In genomic region chr11:68659158-68659921, GRCh38 we compare ENCODE assay signal across 8 cellular contexts. TPM values are rescaled to one million over a fixed set of nuclear protein-coding genes. Genes with fewer than 3 reads are reported as not detected.
DNase-seq lines count a peak whose midpoint lies in the region; ATAC-seq lines count a peak whose summit lies in the region.

No MANE protein-coding gene starts in this region.

- H3K36me3 Mint-ChIP-seq in activated naive CD4-positive, alpha-beta T cell treated with anti-CD3 and anti-CD28 coated beads, Interleukin-2, amount 10 ng/mL, durations not matched to agents 7 days and 5 days, result no peaks in the 10 kb centered on the region

- H3K36me3 ChIP-seq in skeletal muscle tissue (ENCODE audit: control insufficient read depth in 3 of 3, insufficient read depth in 3 of 3, low read length in 3 of 3), result no peaks in the 10 kb centered on the region

- H3K27ac ChIP-seq in skeletal muscle tissue (ENCODE audit: low read depth, low read length), result peak overlapping the region; percentile 56

- ATAC-seq in GM19395 (IDR thresholded peaks at IDR 0.05; ENCODE audit: unreplicated experiment), result no peak
- no peak for ATAC-seq in HG03175 (IDR thresholded peaks at IDR 0.05; ENCODE audit: unreplicated experiment)

- H3K9me3 ChIP-seq in skeletal muscle tissue (ENCODE audit: control insufficient read depth in 3 of 3, low read length in 3 of 3), result no peaks in the 10 kb centered on the region

- H3K27ac Mint-ChIP-seq in activated naive CD4-positive, alpha-beta T cell treated with anti-CD3 and anti-CD28 coated beads, Interleukin-2, amount 10 ng/mL, durations not matched to agents 7 days and 5 days, result no peak overlapping the region

- H3K27me3 Mint-ChIP-seq in activated naive CD4-positive, alpha-beta T cell treated with anti-CD3 and anti-CD28 coated beads, Interleukin-2, amount 10 ng/mL, durations not matched to agents 7 days and 5 days, result peaks cover 16% of the 10 kb centered on the region

- H3K4me1 Mint-ChIP-seq in activated naive CD4-positive, alpha-beta T cell treated with anti-CD3 and anti-CD28 coated beads, Interleukin-2, amount 10 ng/mL, durations not matched to agents 7 days and 5 days, result no peaks in the 10 kb centered on the region

- H3K4me3 ChIP-seq in skeletal muscle tissue (ENCODE audit: low read length in 3 of 3), result no peak overlapping the region

- H3K4me3 Mint-ChIP-seq in activated naive CD4-positive, alpha-beta T cell treated with anti-CD3 and anti-CD28 coated beads, Interleukin-2, amount 10 ng/mL, durations not matched to agents 7 days and 5 days, result no peak overlapping the region

- CTCF ChIA-PET in activated naive CD4-positive, alpha-beta T cell treated with anti-CD3 and anti-CD28 coated beads, Interleukin-2, amount 10 ng/mL, durations not matched to agents 7 days and 5 days (lab: Charles Lee), result no interaction called here

- H3K9ac ChIP-seq in skeletal muscle tissue (ENCODE audit: low read depth in 1 of 3, low read length in 3 of 3), result no peak overlapping the region

- peak; percentile 20 for DNase-seq in HK-2 (ENCODE audit: unreplicated experiment)
- DNase-seq in SHP77 treated with DMSO at 0.1 percent for 48 hours (lab: John Stamatoyannopoulos, UW), result peak; percentile 58
- peak; percentile 48 for DNase-seq in glomerular endothelial cell (ENCODE audit: extremely low read depth, low read depth, low spot score)
- DNase-seq in NCI-H82 treated with DMSO at 0.1 percent for 48 hours (lab: John Stamatoyannopoulos, UW; ENCODE audit: unreplicated experiment), result no peak
- DNase-seq in activated naive CD4-positive, alpha-beta T cell treated with anti-CD3 and anti-CD28 coated beads, Interleukin-2, amount 10 ng/mL, durations not matched to agents 7 days and 5 days, result no peak

- H3K27me3 ChIP-seq in skeletal muscle tissue (ENCODE audit: control insufficient read depth in 3 of 3, insufficient read depth in 3 of 3, low read length in 3 of 3), result peaks cover 5 to 32% (median 21%) of the 10 kb centered on the region in 3 donors

- peaks cover 5% of the 10 kb centered on the region for H3K9me3 Mint-ChIP-seq in activated naive CD4-positive, alpha-beta T cell treated with anti-CD3 and anti-CD28 coated beads, Interleukin-2, amount 10 ng/mL, durations not matched to agents 7 days and 5 days

- H3K4me1 ChIP-seq in skeletal muscle tissue (ENCODE audit: control insufficient read depth in 3 of 3, insufficient read depth in 3 of 3, low read length in 3 of 3), result peaks cover 3 to 6% (median 5%) of the 10 kb centered on the region in 3 donors

RNA-seq across cellular contexts. Expression of gene GAL, which starts 25.0 kb away (rescaled TPM):
- total RNA-seq in glomerular endothelial cell, result 2.8 and 4.5 TPM in 2 replicates
- total RNA-seq in skeletal muscle tissue, result 1.0 TPM

Comparison
In these comparisons a context has a peak if more than half of its experiments do, and no peak if none do; other contexts are left out.
1. DNase-seq: peak in HK-2 (single experiment), SHP77 treated with DMSO at 0.1 percent for 48 hours (single experiment) and glomerular endothelial cell (single experiment); none in NCI-H82 treated with DMSO at 0.1 percent for 48 hours (single experiment) and activated naive CD4-positive, alpha-beta T cell treated with anti-CD3 and anti-CD28 coated beads, Interleukin-2, amount 10 ng/mL, durations not matched to agents 7 days and 5 days (single experiment).